In genomic region chr10:58512470-58513188, GRCh38 we compare ENCODE assay signal across 9 cellular contexts. TPM values are rescaled to one million over a fixed set of nuclear protein-coding genes. Genes with fewer than 3 reads are reported as not detected.
A peak's percentile ranks its signal among the peaks of the same experiment; 100 is the strongest.
DNase-seq lines count a peak whose midpoint lies in the region; ATAC-seq lines count a peak whose summit lies in the region.
"Had no signal": no experiment of that assay in that cellular context is flagged by ENCODE, and none has a peak within 500 bp of the region (broad histone marks: within the 10 kb centered on the region; RNA-seq: fewer than 3 reads in every experiment).

TSS of gene BICC1 (plus strand) at chr10:58512872. CDS start at chr10:58513144, 272 bp downstream.

- intact Hi-C loops in cardiac septum (cut with DNase I), result no loop called here

- DNase-seq in NCI-H1694 treated with DMSO at 0.1 percent for 48 hours (lab: John Stamatoyannopoulos, UW) (peak; percentile 5), NCI-H1694 (lab: John Stamatoyannopoulos, UW) (no peak), LoVo (ENCODE audit: low spot score) (peak; percentile 30), cardiac septum (ENCODE audit: low spot score) (peak; percentile 75), nucleus accumbens (lab: John Stamatoyannopoulos, UW) (peak in 32 of 56 donors; percentile 1 to 65 (median 22)), cortex of kidney (lab: John Stamatoyannopoulos, UW) (no peak)
- DNase-seq in activated naive CD8-positive, alpha-beta T cell treated with anti-CD3 and anti-CD28 coated beads, Interleukin-2, amount 10 ng/mL, durations not matched to agents 7 days and 5 days, result peak; percentile 42
- DNase-seq: CD4-positive, CD25-positive, alpha-beta regulatory T cell had no signal

- H3K27ac Mint-ChIP-seq in activated naive CD8-positive, alpha-beta T cell treated with anti-CD3 and anti-CD28 coated beads, Interleukin-2, amount 10 ng/mL, durations not matched to agents 7 days and 5 days, result no peak within 1 kb of the TSS

- POLR2A ChIA-PET in activated naive CD8-positive, alpha-beta T cell treated with anti-CD3 and anti-CD28 coated beads, Interleukin-2, amount 10 ng/mL, durations not matched to agents 7 days and 5 days (lab: Charles Lee), result no interaction called here

- no peaks in the 10 kb centered on the region for H3K9me3 Mint-ChIP-seq in activated naive CD8-positive, alpha-beta T cell treated with anti-CD3 and anti-CD28 coated beads, Interleukin-2, amount 10 ng/mL, durations not matched to agents 7 days and 5 days

- H3K4me1 Mint-ChIP-seq in activated naive CD8-positive, alpha-beta T cell treated with anti-CD3 and anti-CD28 coated beads, Interleukin-2, amount 10 ng/mL, durations not matched to agents 7 days and 5 days, result peaks cover 6% of the 10 kb centered on the region

- peak within 1 kb of the TSS; percentile 76 for H3K4me3 Mint-ChIP-seq in activated naive CD8-positive, alpha-beta T cell treated with anti-CD3 and anti-CD28 coated beads, Interleukin-2, amount 10 ng/mL, durations not matched to agents 7 days and 5 days

- peak; percentile 64 for ATAC-seq in activated naive CD8-positive, alpha-beta T cell treated with anti-CD3 and anti-CD28 coated beads, Interleukin-2, amount 10 ng/mL, durations not matched to agents 7 days and 5 days (ENCODE audit: low read depth)
- no peak for ATAC-seq in HG02973 (IDR thresholded peaks at IDR 0.05; ENCODE audit: unreplicated experiment)

- H3K36me3 Mint-ChIP-seq in activated naive CD8-positive, alpha-beta T cell treated with anti-CD3 and anti-CD28 coated beads, Interleukin-2, amount 10 ng/mL, durations not matched to agents 7 days and 5 days, result peaks cover 3% of the 10 kb centered on the region
- H3K36me3 Mint-ChIP-seq: CD4-positive, CD25-positive, alpha-beta regulatory T cell had no signal

- peaks cover 30% of the 10 kb centered on the region for H3K27me3 Mint-ChIP-seq in activated naive CD8-positive, alpha-beta T cell treated with anti-CD3 and anti-CD28 coated beads, Interleukin-2, amount 10 ng/mL, durations not matched to agents 7 days and 5 days

RNA-seq across cellular contexts. Expression of gene BICC1, which starts in this region (rescaled TPM):
- total RNA-seq in activated naive CD8-positive, alpha-beta T cell treated with anti-CD3 and anti-CD28 coated beads, Interleukin-2, amount 10 ng/mL, durations not matched to agents 7 days and 5 days, result under 1 TPM in 1 of 2 experiments, not detected in 1; 0.06 TPM
- total RNA-seq in cardiac septum, result 6.4 TPM

Comparison
In these comparisons a context has a peak if more than half of its experiments do, and no peak if none do; other contexts are left out.
1. DNase-seq: peak in NCI-H1694 treated with DMSO at 0.1 percent for 48 hours (single experiment), LoVo (single experiment), cardiac septum (single experiment) and nucleus accumbens (32 of 56); none in NCI-H1694 (single experiment) and cortex of kidney (single experiment).
2. Peak in DNase-seq and ATAC-seq in activated naive CD8-positive, alpha-beta T cell treated with anti-CD3 and anti-CD28 coated beads, Interleukin-2, amount 10 ng/mL, durations not matched to agents 7 days and 5 days; RNA of the gene not detected or under 1 TPM.